ENCODE assay signal across 23 cellular contexts in genomic region chr3:123877466-123877865, GRCh38.
"Had no signal": no experiment of that assay in that cellular context is flagged by ENCODE, and none has a peak within 500 bp of the region (broad histone marks: within the 10 kb centered on the region; RNA-seq: fewer than 3 reads in every experiment).

No MANE protein-coding gene starts in this region.

- DNase-seq: cortex of kidney; dorsolateral prefrontal cortex; effector CD4-positive, alpha-beta T cell; hypothalamus; immature natural killer cell; islet precursor cell; mucosa of descending colon; naive B cell; pancreas; retina; right lobe of liver; small intestine; stimulated activated CD4-positive, alpha-beta T cell treated with anti-CD3 and anti-CD28 coated beads, Interleukin-1b, Interleukin-23, amount 100 ng/mL, for 48 hours; stimulated activated CD4-positive, alpha-beta T cell treated with anti-CD3 and anti-CD28 coated beads, Interleukin-4, amount 100 ng/mL, for 1 hour; stimulated activated CD8-positive, alpha-beta memory T cell treated with anti-CD3 and anti-CD28 coated beads, Interleukin-4, amount 100 ng/mL, for 48 hours; stimulated activated naive CD4-positive, alpha-beta T cell; stimulated activated naive CD8-positive, alpha-beta T cell treated with anti-CD3 and anti-CD28 coated beads, Interleukin-15, amount 100 ng/mL, for 72 hours; thyroid gland; upper lobe of left lung had no signal

- H3K36me3 ChIP-seq: neutrophil, pancreas, right lobe of liver, suprapubic skin, thyroid gland, upper lobe of left lung had no signal

- H3K27ac ChIP-seq: dorsolateral prefrontal cortex, neutrophil, pancreas, right lobe of liver, suprapubic skin, thyroid gland, upper lobe of left lung had no signal

- FAIRE-seq: frontal cortex, pancreas, small intestine had no signal

- ATAC-seq: mucosa of descending colon, pancreas had no signal

- H3K4me3 ChIP-seq: dorsolateral prefrontal cortex, lung, mucosa of descending colon, pancreas, right lobe of liver, suprapubic skin, thyroid gland, upper lobe of left lung had no signal

- H3K27me3 ChIP-seq: dorsolateral prefrontal cortex, pancreas, right lobe of liver, suprapubic skin, thyroid gland had no signal

- H3K9me3 ChIP-seq: mucosa of descending colon, neutrophil, pancreas, right lobe of liver, suprapubic skin, thyroid gland, upper lobe of left lung had no signal

- H3K4me1 ChIP-seq: pancreas, suprapubic skin, thyroid gland, upper lobe of left lung had no signal
